In the genomic region with DNA sequence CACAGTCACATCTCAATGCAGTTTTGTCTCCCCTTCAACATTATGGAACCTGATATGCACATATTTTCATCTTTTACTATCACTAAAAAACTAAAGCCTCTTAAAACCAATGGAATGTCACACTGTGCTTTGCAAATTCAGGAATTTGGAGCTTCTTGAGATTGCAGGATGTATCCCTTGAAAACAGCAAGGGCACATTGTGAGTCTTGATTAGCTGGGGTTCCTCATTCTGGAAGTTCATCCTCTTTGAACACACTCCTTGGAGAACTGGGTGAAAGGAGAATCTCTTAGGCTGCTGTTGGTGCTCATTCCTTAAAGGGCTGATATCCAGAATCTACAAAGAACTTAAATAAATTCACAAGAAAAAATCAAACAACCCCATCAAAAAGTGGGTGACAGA, we compare ENCODE assay signal across 25 cellular contexts. TPM values are rescaled to one million over a fixed set of nuclear protein-coding genes. Genes with fewer than 3 reads are reported as not detected.
"Had no signal": no experiment of that assay in that cellular context is flagged by ENCODE, and none has a peak within 500 bp of the region (broad histone marks: within the 10 kb centered on the region; RNA-seq: fewer than 3 reads in every experiment).

No MANE protein-coding gene starts in this region.

- H3K9me3 ChIP-seq: heart left ventricle, left ventricle myocardium inferior, lower lobe of right lung, pancreas, suprapubic skin, thyroid gland, uterus had no signal

- H3K36me3 ChIP-seq: heart left ventricle, left ventricle myocardium inferior, lower lobe of right lung, pancreas, suprapubic skin, thyroid gland, uterus had no signal

- H3K27ac Mint-ChIP-seq: immature natural killer cell; memory B cell; natural killer cell treated with Interleukin-12 subunit alpha and Interleukin-12 subunit beta and Interleukin-15 and Interleukin-18, amount 100 ng/mL, for 72 hours; progenitor cell of endocrine pancreas; stimulated activated effector memory CD8-positive, alpha-beta T cell treated with anti-CD3 and anti-CD28 coated beads, Interleukin-12 subunit alpha, Interleukin-12 subunit beta, amount 100 ng/mL, for 72 hours; type B pancreatic cell had no signal

- DNase-seq: effector CD4-positive, alpha-beta T cell; foreskin melanocyte; heart left ventricle; hypothalamus; immature natural killer cell; left ventricle myocardium inferior; lower lobe of right lung; midbrain; occipital lobe; pancreas; right cardiac atrium; small intestine; stimulated activated CD4-positive, alpha-beta T cell treated with anti-CD3 and anti-CD28 coated beads, Interleukin-4, amount 100 ng/mL, for 1 hour; stimulated activated CD8-positive, alpha-beta memory T cell treated with anti-CD3 and anti-CD28 coated beads, Interleukin-4, amount 100 ng/mL, for 48 hours; stimulated activated naive CD8-positive, alpha-beta T cell treated with anti-CD3 and anti-CD28 coated beads, Interleukin-15, Interleukin-2, amounts not matched to agents 100 U/mL and 50 U/mL, for 24 hours; thyroid gland; uterus had no signal

- H3K4me1 ChIP-seq: left ventricle myocardium inferior, lower lobe of right lung, pancreas, suprapubic skin, thyroid gland, uterus had no signal

- ATAC-seq: heart left ventricle; lower lobe of right lung; natural killer cell treated with Interleukin-12 subunit alpha and Interleukin-12 subunit beta and Interleukin-15 and Interleukin-18, amount 100 ng/mL, for 72 hours; pancreas; right cardiac atrium; stimulated activated effector memory CD8-positive, alpha-beta T cell treated with anti-CD3 and anti-CD28 coated beads, Interleukin-12 subunit alpha, Interleukin-12 subunit beta, amount 100 ng/mL, for 72 hours; stimulated activated naive CD8-positive, alpha-beta T cell treated with anti-CD3 and anti-CD28 coated beads, Interleukin-15, Interleukin-2, amounts not matched to agents 100 U/mL and 50 U/mL, for 24 hours had no signal

- H3K4me1 Mint-ChIP-seq: immature natural killer cell; stimulated activated effector memory CD8-positive, alpha-beta T cell treated with anti-CD3 and anti-CD28 coated beads, Interleukin-12 subunit alpha, Interleukin-12 subunit beta, amount 100 ng/mL, for 72 hours had no signal

- H3K27ac ChIP-seq: coronary artery, heart left ventricle, left ventricle myocardium inferior, lower lobe of right lung, pancreas, suprapubic skin, thyroid gland, uterus had no signal

- H3K9me3 Mint-ChIP-seq: memory B cell; natural killer cell treated with Interleukin-12 subunit alpha and Interleukin-12 subunit beta and Interleukin-15 and Interleukin-18, amount 100 ng/mL, for 72 hours; type B pancreatic cell had no signal

- H3K4me3 ChIP-seq: coronary artery, heart left ventricle, left ventricle myocardium inferior, lower lobe of right lung, pancreas, suprapubic skin, thyroid gland, uterus had no signal

- H3K36me3 Mint-ChIP-seq: immature natural killer cell; memory B cell; natural killer cell treated with Interleukin-12 subunit alpha and Interleukin-12 subunit beta and Interleukin-15 and Interleukin-18, amount 100 ng/mL, for 72 hours; stimulated activated effector memory CD8-positive, alpha-beta T cell treated with anti-CD3 and anti-CD28 coated beads, Interleukin-12 subunit alpha, Interleukin-12 subunit beta, amount 100 ng/mL, for 72 hours; type B pancreatic cell had no signal

- H3K27me3 Mint-ChIP-seq: natural killer cell treated with Interleukin-12 subunit alpha and Interleukin-12 subunit beta and Interleukin-15 and Interleukin-18, amount 100 ng/mL, for 72 hours; progenitor cell of endocrine pancreas had no signal

- H3K27me3 ChIP-seq: heart left ventricle, thyroid gland, uterus had no signal

- H3K4me3 Mint-ChIP-seq: immature natural killer cell; memory B cell; natural killer cell treated with Interleukin-12 subunit alpha and Interleukin-12 subunit beta and Interleukin-15 and Interleukin-18, amount 100 ng/mL, for 72 hours; stimulated activated effector memory CD8-positive, alpha-beta T cell treated with anti-CD3 and anti-CD28 coated beads, Interleukin-12 subunit alpha, Interleukin-12 subunit beta, amount 100 ng/mL, for 72 hours; type B pancreatic cell had no signal

RNA-seq across cellular contexts. Expression of a gene that starts 21.1 kb away (rescaled TPM):
- total RNA-seq: natural killer cell treated with Interleukin-12 subunit alpha and Interleukin-12 subunit beta and Interleukin-15 and Interleukin-18, amount 100 ng/mL, for 72 hours had no signal
- polyA plus RNA-seq: immature natural killer cell, keratinocyte had no signal
